9 cellular contexts compared by ENCODE assay signal in genomic region chr14:28754209-28754985, GRCh38. TPM values are rescaled to one million over a fixed set of nuclear protein-coding genes. Genes with fewer than 3 reads are reported as not detected.
DNase-seq lines count a peak whose midpoint lies in the region; ATAC-seq, FAIRE-seq and TF ChIP-seq lines count a peak whose summit lies in the region.
"Had no signal": no experiment of that assay in that cellular context is flagged by ENCODE, and none has a peak within 500 bp of the region (broad histone marks: within the 10 kb centered on the region; RNA-seq: fewer than 3 reads in every experiment).

No MANE protein-coding gene starts in this region.

- no peak for TF ChIP-seq EP300 in sigmoid colon (IDR thresholded peaks at IDR 0.05)

- no peak for TF ChIP-seq POLR2A in sigmoid colon (IDR thresholded peaks at IDR 0.05)

- ATAC-seq in HG03432 (IDR thresholded peaks at IDR 0.05; ENCODE audit: unreplicated experiment): peak; percentile 63
- no peak for ATAC-seq in HG02588 (IDR thresholded peaks at IDR 0.05; ENCODE audit: unreplicated experiment)
- no peak for ATAC-seq in GM19023 (IDR thresholded peaks at IDR 0.05; ENCODE audit: unreplicated experiment)

- no peak overlapping the region for H3K9ac ChIP-seq in fibroblast of lung (ENCODE audit: insufficient read depth, low read length)
- H3K9ac ChIP-seq: BLaER1 had no signal

- H3K27me3 ChIP-seq in fibroblast of lung (ENCODE audit: control insufficient read depth, insufficient read depth, low read length) (peaks cover 43% of the 10 kb centered on the region), sigmoid colon (peaks cover 28 to 83% (median 49%) of the 10 kb centered on the region in 3 donors)

- no peak overlapping the region for H3K4me2 ChIP-seq in fibroblast of lung (ENCODE audit: extremely low read depth, insufficient read depth, low read length)
- H3K4me2 ChIP-seq: BLaER1 had no signal

- 12 to 13% methylated on average over 9 of the region's 9 CpGs for WGBS in sigmoid colon, 2 donors

- H3K9me3 ChIP-seq in fibroblast of lung (ENCODE audit: control insufficient read depth, insufficient read depth, low read depth, low read length): no peaks in the 10 kb centered on the region
- H3K9me3 ChIP-seq in sigmoid colon: no peaks in the 10 kb centered on the region

- H3K27ac ChIP-seq in fibroblast of lung (ENCODE audit: insufficient read depth, low read length): no peak overlapping the region
- H3K27ac ChIP-seq in sigmoid colon: no peak overlapping the region
- H3K27ac ChIP-seq: BLaER1 had no signal

- H3K79me2 ChIP-seq in fibroblast of lung (ENCODE audit: control insufficient read depth, insufficient read depth, low read length): no peaks in the 10 kb centered on the region

- no peak for FAIRE-seq in RCC 7860 (lab: Jason Lieb, UNC)

- intact Hi-C loops in sigmoid colon (cut with DNase I): loop anchor here (5.0 to 10.0 kb wide), 3 partner anchors 783 to 1520 kb away; no protein-coding TSS in a partner anchor

- H2AFZ ChIP-seq in fibroblast of lung (ENCODE audit: low read length): no peak overlapping the region

- H3K36me3 ChIP-seq in fibroblast of lung (ENCODE audit: control insufficient read depth, insufficient read depth, low read length) (no peaks in the 10 kb centered on the region), sigmoid colon (no peaks in the 10 kb centered on the region)
- H3K36me3 ChIP-seq: BLaER1 had no signal

- TF ChIP-seq CTCF in fibroblast of lung (conservative IDR thresholded peaks at IDR 0.05 in 1 of 2, IDR thresholded peaks at IDR 0.05 in 1 of 2; ENCODE audit: low read depth in 1 of 2, low read length in 2 of 2) (peak; percentile 73 to 78), sigmoid colon (IDR thresholded peaks at IDR 0.05) (peak in 3 of 4 experiments; percentile 10 to 58 (median 46))

- H3K4me3 ChIP-seq in fibroblast of lung (replicated peaks in 1 of 4; ENCODE audit: control extremely low read depth in 1 of 4, insufficient read depth in 1 of 4, low read depth in 3 of 4, low read length in 4 of 4): no peak overlapping the region
- H3K4me3 ChIP-seq in sigmoid colon: no peak overlapping the region
- H3K4me3 ChIP-seq: BLaER1 had no signal

- H3K4me1 ChIP-seq in fibroblast of lung (ENCODE audit: control insufficient read depth, extremely low read depth, insufficient read depth, low read length): no peaks in the 10 kb centered on the region
- H3K4me1 ChIP-seq in sigmoid colon: peaks cover 0 to 14% (median 8%) of the 10 kb centered on the region in 4 donors
- H3K4me1 ChIP-seq: BLaER1 had no signal

- H4K20me1 ChIP-seq in fibroblast of lung (ENCODE audit: control insufficient read depth, extremely low read depth, insufficient read depth, low read length): no peaks in the 10 kb centered on the region

- DNase-seq in DMS153 treated with DMSO at 0.1 percent for 48 hours (lab: John Stamatoyannopoulos, UW; ENCODE audit: unreplicated experiment) (peak; percentile 64), DMS153 (lab: John Stamatoyannopoulos, UW) (no peak), RCC 7860 (ENCODE audit: low spot score) (peak; percentile 6), fibroblast of lung (ENCODE audit: low read depth in 2 of 2) (peak; percentile 29 to 57), sigmoid colon (no peak)

RNA-seq across cellular contexts. Expression of gene FOXG1, which starts 12.2 kb away (rescaled TPM):
- not detected in 2 replicates for total RNA-seq in fibroblast of lung
- polyA plus RNA-seq in fibroblast of lung: 0.01 TPM in 1 of 2 replicates, not detected in the other
- polyA plus RNA-seq in fibroblast of lung (2012): 0.06 TPM in 1 of 2 replicates, not detected in the other
- polyA minus RNA-seq in fibroblast of lung (ENCODE audit: low replicate concordance): 0.08 TPM in 1 of 2 replicates, not detected in the other
- total RNA-seq in sigmoid colon: not detected
- under 1 TPM in 1 of 3 donors, not detected in 2; 0.03 TPM for polyA plus RNA-seq in sigmoid colon

Comparison
In these comparisons a context has a peak if more than half of its experiments do, and no peak if none do; other contexts are left out.
1. DNase-seq: peak in DMS153 treated with DMSO at 0.1 percent for 48 hours (single experiment), RCC 7860 (single experiment) and fibroblast of lung (2 of 2); none in DMS153 (single experiment) and sigmoid colon (single experiment).